In the genomic region with DNA sequence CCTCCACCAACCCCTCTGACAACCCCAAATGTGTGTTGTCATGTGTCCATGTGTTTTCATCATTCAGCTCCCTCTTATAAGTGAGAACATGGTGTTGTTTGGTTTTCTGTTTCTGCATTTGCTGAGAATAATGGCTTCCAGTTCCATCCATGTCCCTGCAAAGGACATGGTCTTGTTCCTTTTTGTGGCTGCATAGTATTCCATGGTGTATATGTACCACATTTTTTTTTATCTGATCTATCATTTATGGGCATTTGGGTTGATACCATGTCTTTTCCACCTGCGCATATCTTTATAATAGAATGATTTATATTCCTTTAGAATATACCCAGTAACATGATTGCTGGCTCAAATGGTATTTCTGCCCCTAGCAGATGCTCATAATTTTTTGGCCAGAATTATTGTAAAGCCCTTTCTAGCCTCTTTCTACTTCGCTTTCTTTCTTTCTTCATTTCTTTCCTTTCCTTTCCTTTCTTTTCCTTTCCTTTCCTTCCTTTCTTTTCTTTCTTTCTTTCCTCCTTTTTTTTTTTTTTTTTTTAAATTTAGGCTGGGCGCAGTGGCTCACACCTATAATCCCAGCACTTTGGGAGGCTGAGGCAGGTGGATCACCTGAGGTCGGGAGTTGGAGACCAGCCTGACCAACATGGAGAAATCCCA, we compare ENCODE assay signal across 2 cellular contexts.
TF ChIP-seq lines count a peak whose summit lies in the region.

No MANE protein-coding gene starts in this region.

TF ChIP-seq in HEK293, 187 proteins besides CTCF, POLR2A, EP300 and RAD21:
- TF ChIP-seq ZNF146 (tag by site-specific recombination; IDR thresholded peaks at IDR 0.05) (peak; percentile 93), ZNF670 (tag by site-specific recombination; IDR thresholded peaks at IDR 0.05; ENCODE audit: low read depth) (no peak), PRDM1 (tag by site-specific recombination; IDR thresholded peaks at IDR 0.05) (peak; percentile 82), ZNF214 (tag by site-specific recombination; IDR thresholded peaks at IDR 0.05; ENCODE audit: borderline replicate concordance) (no peak), EGR2 (tag by site-specific recombination; IDR thresholded peaks at IDR 0.05; ENCODE audit: low read depth) (no peak)
TF ChIP-seq in HEK293: peak in this region for 2.

TF ChIP-seq in GM12878, 131 proteins besides CTCF, POLR2A, EP300 and RAD21:
- TF ChIP-seq RELA (IDR thresholded peaks at IDR 0.05; ENCODE audit: borderline replicate concordance, partially characterized antibody) = no peak
- TF ChIP-seq RBBP5 (conservative IDR thresholded peaks at IDR 0.05) = no peak
- TF ChIP-seq IKZF2 (IDR thresholded peaks at IDR 0.05) = no peak
- TF ChIP-seq CEBPB (IDR thresholded peaks at IDR 0.05; ENCODE audit: borderline replicate concordance in 1 of 2, low read depth in 2 of 2, low read length in 2 of 2) = no peak
- TF ChIP-seq NBN (IDR thresholded peaks at IDR 0.05) = no peak
- TF ChIP-seq TCF12 (IDR thresholded peaks at IDR 0.05; ENCODE audit: low read depth, low read length) = no peak
- no peak for TF ChIP-seq ZNF622 (IDR thresholded peaks at IDR 0.05)
- no peak for TF ChIP-seq KAT2A (conservative IDR thresholded peaks at IDR 0.05; ENCODE audit: control insufficient read depth, low read depth, low read length)
- TF ChIP-seq NRF1 (conservative IDR thresholded peaks at IDR 0.05; ENCODE audit: low read depth, low read length) = no peak
- TF ChIP-seq EED (IDR thresholded peaks at IDR 0.05; ENCODE audit: low read depth) = no peak
- TF ChIP-seq BMI1 (IDR thresholded peaks at IDR 0.05; ENCODE audit: borderline replicate concordance) = no peak
- TF ChIP-seq CBX5 (IDR thresholded peaks at IDR 0.05; ENCODE audit: low read depth) = no peak
- TF ChIP-seq ASH2L (IDR thresholded peaks at IDR 0.05; ENCODE audit: borderline replicate concordance, low read depth) = no peak
- TF ChIP-seq, protein P1, sequence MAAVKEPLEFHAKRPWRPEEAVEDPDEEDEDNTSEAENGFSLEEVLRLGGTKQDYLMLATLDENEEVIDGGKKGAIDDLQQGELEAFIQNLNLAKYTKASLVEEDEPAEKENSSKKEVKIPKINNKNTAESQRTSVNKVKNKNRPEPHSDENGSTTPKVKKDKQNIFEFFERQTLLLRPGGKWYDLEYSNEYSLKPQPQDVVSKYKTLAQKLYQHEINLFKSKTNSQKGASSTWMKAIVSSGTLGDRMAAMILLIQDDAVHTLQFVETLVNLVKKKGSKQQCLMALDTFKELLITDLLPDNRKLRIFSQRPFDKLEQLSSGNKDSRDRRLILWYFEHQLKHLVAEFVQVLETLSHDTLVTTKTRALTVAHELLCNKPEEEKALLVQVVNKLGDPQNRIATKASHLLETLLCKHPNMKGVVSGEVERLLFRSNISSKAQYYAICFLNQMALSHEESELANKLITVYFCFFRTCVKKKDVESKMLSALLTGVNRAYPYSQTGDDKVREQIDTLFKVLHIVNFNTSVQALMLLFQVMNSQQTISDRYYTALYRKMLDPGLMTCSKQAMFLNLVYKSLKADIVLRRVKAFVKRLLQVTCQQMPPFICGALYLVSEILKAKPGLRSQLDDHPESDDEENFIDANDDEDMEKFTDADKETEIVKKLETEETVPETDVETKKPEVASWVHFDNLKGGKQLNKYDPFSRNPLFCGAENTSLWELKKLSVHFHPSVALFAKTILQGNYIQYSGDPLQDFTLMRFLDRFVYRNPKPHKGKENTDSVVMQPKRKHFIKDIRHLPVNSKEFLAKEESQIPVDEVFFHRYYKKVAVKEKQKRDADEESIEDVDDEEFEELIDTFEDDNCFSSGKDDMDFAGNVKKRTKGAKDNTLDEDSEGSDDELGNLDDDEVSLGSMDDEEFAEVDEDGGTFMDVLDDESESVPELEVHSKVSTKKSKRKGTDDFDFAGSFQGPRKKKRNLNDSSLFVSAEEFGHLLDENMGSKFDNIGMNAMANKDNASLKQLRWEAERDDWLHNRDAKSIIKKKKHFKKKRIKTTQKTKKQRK (IDR thresholded peaks at IDR 0.05; ENCODE audit: low read depth, low read length) = no peak
- TF ChIP-seq MXI1 (IDR thresholded peaks at IDR 0.05; ENCODE audit: low read depth, low read length) = no peak
- no peak for TF ChIP-seq NR2C1 (IDR thresholded peaks at IDR 0.05)
- no peak for TF ChIP-seq KDM1A (IDR thresholded peaks at IDR 0.05; ENCODE audit: borderline replicate concordance)
- no peak for TF ChIP-seq SREBF1 (IDR thresholded peaks at IDR 0.05; ENCODE audit: low read length)
